ENCODE assay signal across 8 cellular contexts in genomic region chr17:16380640-16381495, GRCh38. TPM values are rescaled to one million over a fixed set of nuclear protein-coding genes. Genes with fewer than 3 reads are reported as not detected.
DNase-seq lines count a peak whose midpoint lies in the region; ATAC-seq and TF ChIP-seq lines count a peak whose summit lies in the region.

Gene UBB (plus strand): TSS chr17:16381091. CDS start chr17:16381908, 817 bp downstream.

- H3K14ac ChIP-seq in trophoblast cell (ENCODE audit: low read length) = peak within 1 kb of the TSS; percentile 84

- DNase-seq in GM10266 (ENCODE audit: extremely low spot score) (peak; percentile 93), NCI-H1105 (lab: John Stamatoyannopoulos, UW) (peak; percentile 97), SW480 (ENCODE audit: low spot score) (peak; percentile 97), cardiac muscle cell (ENCODE audit: low read depth in 1 of 2, low spot score in 1 of 2) (peak; percentile 97 to 99), trophoblast cell (peak; percentile 98), transverse colon (peak; percentile 97)
- DNase-seq in activated naive CD8-positive, alpha-beta T cell treated with anti-CD3 and anti-CD28 coated beads, Interleukin-2, amount 50 U/mL, for 24 hours = peak; percentile 94

- H4K12ac ChIP-seq in trophoblast cell (ENCODE audit: low read depth, low read length) = peak within 1 kb of the TSS; percentile 90

- peaks cover 7% of the 10 kb centered on the region for H3K79me2 ChIP-seq in trophoblast cell (ENCODE audit: control insufficient read depth, insufficient read depth, low read length, poor library complexity)

- TF ChIP-seq EP300 in transverse colon (IDR thresholded peaks at IDR 0.05; ENCODE audit: low read depth) = peak; percentile 61

- H2BK12ac ChIP-seq in trophoblast cell (ENCODE audit: low read length) = peak within 1 kb of the TSS; percentile 52

- H4K8ac ChIP-seq in trophoblast cell (ENCODE audit: low read depth, low read length) = peak within 1 kb of the TSS; percentile 91

- no peak within 1 kb of the TSS for H3K23ac ChIP-seq in trophoblast cell (ENCODE audit: low read length)

- H3K18ac ChIP-seq in trophoblast cell (ENCODE audit: low read length) = peak within 1 kb of the TSS; percentile 95

- H3K9me3 Mint-ChIP-seq in activated naive CD8-positive, alpha-beta T cell treated with anti-CD3 and anti-CD28 coated beads, Interleukin-2, amount 50 U/mL, for 24 hours = no peaks in the 10 kb centered on the region

- H3K27ac ChIP-seq in cardiac muscle cell = peak within 1 kb of the TSS; percentile 100
- H3K27ac ChIP-seq in trophoblast cell (ENCODE audit: low read depth, low read length) = peak within 1 kb of the TSS; percentile 83
- peak within 1 kb of the TSS; percentile 87 to 95 (median 92) for H3K27ac ChIP-seq in transverse colon

- WGBS in trophoblast cell (ENCODE audit: extremely low coverage, insufficient coverage, insufficient read length) = no CpG with 5 or more reads among the region's 67 CpGs
- 0 to 1% methylated on average over 26 to 63 of the region's 67 CpGs for WGBS in transverse colon (ENCODE audit: low coverage in 1 of 2), 2 donors

- H3K4me1 ChIP-seq in cardiac muscle cell (ENCODE audit: low read depth) (no peaks in the 10 kb centered on the region), trophoblast cell (ENCODE audit: control insufficient read depth in 1 of 2, insufficient read depth in 2 of 2, low read length in 2 of 2) (peaks cover 9 to 11% of the 10 kb centered on the region in 2 experiments), transverse colon (peaks cover 14 to 63% (median 30%) of the 10 kb centered on the region in 4 donors)

- peak within 1 kb of the TSS; percentile 88 for H3K4me3 Mint-ChIP-seq in activated naive CD8-positive, alpha-beta T cell treated with anti-CD3 and anti-CD28 coated beads, Interleukin-2, amount 50 U/mL, for 24 hours

- peak within 1 kb of the TSS; percentile 81 for H3K4me2 ChIP-seq in trophoblast cell (ENCODE audit: low read length)

- peak within 1 kb of the TSS; percentile 99 for H3K27ac Mint-ChIP-seq in activated naive CD8-positive, alpha-beta T cell treated with anti-CD3 and anti-CD28 coated beads, Interleukin-2, amount 50 U/mL, for 24 hours

- peaks cover 41% of the 10 kb centered on the region for H3K4me1 Mint-ChIP-seq in activated naive CD8-positive, alpha-beta T cell treated with anti-CD3 and anti-CD28 coated beads, Interleukin-2, amount 50 U/mL, for 24 hours

- intact Hi-C loops in transverse colon (cut with DNase I; ENCODE audit: low total_unique reads) = loop anchor here (10.0 kb wide), 1 partner anchor 64 kb away; no protein-coding TSS in a partner anchor

- peak within 1 kb of the TSS; percentile 66 for H2AFZ ChIP-seq in trophoblast cell (ENCODE audit: insufficient read depth, low read length, poor library complexity)

- H3K27me3 ChIP-seq in cardiac muscle cell (no peaks in the 10 kb centered on the region), trophoblast cell (ENCODE audit: insufficient read depth, low read length) (no peaks in the 10 kb centered on the region), transverse colon (no peaks in the 10 kb centered on the region)

- ATAC-seq in HG02610 (IDR thresholded peaks at IDR 0.05; ENCODE audit: unreplicated experiment) = peak; percentile 93
- peak; percentile 97 for ATAC-seq in activated naive CD8-positive, alpha-beta T cell treated with anti-CD3 and anti-CD28 coated beads, Interleukin-2, amount 50 U/mL, for 24 hours

- H2AK5ac ChIP-seq in trophoblast cell (ENCODE audit: low read length) = no peak within 1 kb of the TSS

- peaks cover 34% of the 10 kb centered on the region for H3K36me3 Mint-ChIP-seq in activated naive CD8-positive, alpha-beta T cell treated with anti-CD3 and anti-CD28 coated beads, Interleukin-2, amount 50 U/mL, for 24 hours (ENCODE audit: low read depth)

- TF ChIP-seq POLR2A in transverse colon (IDR thresholded peaks at IDR 0.05) = peak; percentile 99

- in situ Hi-C loops in transverse colon (cut with MboI; ENCODE audit: low pct_ligation_motif_present in 1 of 4, low pct_unique_long_range_greater_than_20kb in 1 of 4, low sequenced_read_pairs in 3 of 4) = loop anchor here in 2 of 4 donors (10.0 kb wide), 1 partner anchor 54 kb away; no protein-coding TSS in a partner anchor

- peak within 1 kb of the TSS; percentile 90 for H3K4ac ChIP-seq in trophoblast cell (ENCODE audit: low read depth, low read length)

- TF ChIP-seq CTCF in GM10266 (IDR thresholded peaks at IDR 0.05; ENCODE audit: control insufficient read depth, insufficient read depth, low read depth, missing control alignments) = peak; percentile 20
- no peak for TF ChIP-seq CTCF in cardiac muscle cell (IDR thresholded peaks at IDR 0.05; ENCODE audit: low read depth, low read length)
- peak in 1 of 5 experiments; percentile 10 for TF ChIP-seq CTCF in transverse colon (IDR thresholded peaks at IDR 0.05)

- peak within 1 kb of the TSS; percentile 89 for H3K9ac ChIP-seq in trophoblast cell (ENCODE audit: low read length)

- H3K9me3 ChIP-seq in cardiac muscle cell (ENCODE audit: low read depth) = no peaks in the 10 kb centered on the region
- H3K9me3 ChIP-seq in trophoblast cell (ENCODE audit: insufficient read depth, low read depth, low read length) = no peaks in the 10 kb centered on the region
- H3K9me3 ChIP-seq in transverse colon = no peaks in the 10 kb centered on the region

- H3K79me1 ChIP-seq in trophoblast cell (ENCODE audit: low read length) = peaks cover 14% of the 10 kb centered on the region

- H2BK120ac ChIP-seq in trophoblast cell (ENCODE audit: insufficient read depth, low read length, poor library complexity) = peak within 1 kb of the TSS; percentile 84

- peak within 1 kb of the TSS; percentile 88 for H2BK5ac ChIP-seq in trophoblast cell (ENCODE audit: low read depth, low read length, poor library complexity)

- peak within 1 kb of the TSS; percentile 87 for H4K91ac ChIP-seq in trophoblast cell (ENCODE audit: low read depth, low read length)

- H3K27me3 Mint-ChIP-seq in activated naive CD8-positive, alpha-beta T cell treated with anti-CD3 and anti-CD28 coated beads, Interleukin-2, amount 50 U/mL, for 24 hours = peaks cover 4% of the 10 kb centered on the region

- H3K36me3 ChIP-seq in cardiac muscle cell (peaks cover 12% of the 10 kb centered on the region), trophoblast cell (ENCODE audit: control insufficient read depth in 1 of 2, insufficient read depth in 2 of 2, low read length in 2 of 2) (peaks cover 13 to 21% of the 10 kb centered on the region in 2 experiments), transverse colon (peaks cover 0 to 10% (median 5%) of the 10 kb centered on the region in 4 donors)

- H3K4me3 ChIP-seq in cardiac muscle cell = peak within 1 kb of the TSS; percentile 41
- H3K4me3 ChIP-seq in trophoblast cell (ENCODE audit: low read depth, low read length) = peak within 1 kb of the TSS; percentile 81
- H3K4me3 ChIP-seq in transverse colon = peak within 1 kb of the TSS; percentile 27 to 80 (median 58)

RNA-seq across cellular contexts. Expression of gene UBB, which starts in this region (rescaled TPM):
- 1,467 and 1,491 TPM in 2 replicates for total RNA-seq in cardiac muscle cell
- polyA plus RNA-seq in cardiac muscle cell = 1,854 and 2,609 TPM in 2 replicates
- polyA plus RNA-seq in trophoblast cell (2013) = 2,269 and 2,298 TPM in 2 replicates
- 1,000 to 10,000 TPM in 1 of 4 donors, 100 to 1,000 TPM in 3; 426 to 1,167 (median 805) TPM for total RNA-seq in transverse colon

Comparison
In these comparisons a context has a peak if more than half of its experiments do, and no peak if none do; other contexts are left out.
1. Peak in every context shown above with its lines: DNase-seq, ATAC-seq, H3K4me3 ChIP-seq and H3K27ac ChIP-seq.